Comparison of ENCODE assay signal across 24 cellular contexts in the genomic region with DNA sequence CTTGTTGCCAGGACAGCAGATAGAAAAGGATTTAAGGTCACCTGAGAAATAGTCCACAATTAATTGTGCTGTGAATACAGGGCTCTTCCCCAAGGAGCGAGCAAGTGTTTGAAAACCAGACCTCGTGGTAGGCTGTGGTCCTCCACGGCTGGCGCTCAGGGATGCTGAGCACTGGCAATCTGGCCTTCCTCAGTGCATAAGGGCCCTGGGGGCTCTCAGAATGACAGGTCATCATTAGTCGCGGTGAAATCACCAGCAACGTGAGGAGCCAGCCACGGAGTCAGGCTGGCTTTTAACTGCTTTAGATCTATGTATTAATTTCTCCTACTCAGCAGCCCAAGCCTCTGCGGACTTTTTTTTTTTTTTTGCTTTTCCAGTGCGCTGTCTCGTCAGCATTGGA.
DNase-seq lines count a peak whose midpoint lies in the region; ATAC-seq and TF ChIP-seq lines count a peak whose summit lies in the region.
"Had no signal": no experiment of that assay in that cellular context is flagged by ENCODE, and none has a peak within 500 bp of the region (broad histone marks: within the 10 kb centered on the region; RNA-seq: fewer than 3 reads in every experiment).

No MANE protein-coding gene starts in this region.

- no peaks in the 10 kb centered on the region for H3K27me3 ChIP-seq in mammary epithelial cell (ENCODE audit: insufficient read depth, low read length)
- H3K27me3 ChIP-seq: BLaER1, colonic mucosa, heart right ventricle, pancreas, tibial nerve had no signal

- CTCF ChIA-PET in mammary epithelial cell (lab: Charles Lee; ENCODE audit: low non-redundant PET): no interaction called here

- dilution Hi-C loops in mammary epithelial cell (cut with HindIII; ENCODE audit: low sequenced_read_pairs): no loop called here

- H3K9me3 Mint-ChIP-seq in nephron progenitor cell: peaks cover 23% of the 10 kb centered on the region
- peaks cover 4% of the 10 kb centered on the region for H3K9me3 Mint-ChIP-seq in activated T-helper 17 cell treated with anti-CD3 and anti-CD28 coated beads, Interleukin-2, amount 50 U/mL, for 72 hours
- H3K9me3 Mint-ChIP-seq: activated naive CD4-positive, alpha-beta T cell treated with anti-CD3 and anti-CD28 coated beads, Interleukin-2, amount 50 U/mL, for 24 hours; activated T-cell treated with anti-CD3 and anti-CD28 coated beads, Interleukin-2, amount 50 U/mL, for 72 hours had no signal

- peaks cover 26% of the 10 kb centered on the region for H3K36me3 Mint-ChIP-seq in nephron progenitor cell (ENCODE audit: low read depth)
- H3K36me3 Mint-ChIP-seq in activated T-helper 17 cell treated with anti-CD3 and anti-CD28 coated beads, Interleukin-2, amount 50 U/mL, for 72 hours (ENCODE audit: low read depth): no peaks in the 10 kb centered on the region
- H3K36me3 Mint-ChIP-seq: activated naive CD4-positive, alpha-beta T cell treated with anti-CD3 and anti-CD28 coated beads, Interleukin-2, amount 50 U/mL, for 24 hours; IgD-negative memory B cell; immature natural killer cell had no signal

- no peak overlapping the region for H2AFZ ChIP-seq in mammary epithelial cell (ENCODE audit: low read depth, low read length)

- H3K36me3 ChIP-seq in mammary epithelial cell (ENCODE audit: insufficient read depth, low read length): no peaks in the 10 kb centered on the region
- H3K36me3 ChIP-seq: BLaER1, colonic mucosa, heart right ventricle, pancreas, tibial nerve had no signal

- intact Hi-C loops in mammary epithelial cell (cut with micrococcal nuclease): loop anchor here (10.0 kb wide), 1 partner anchor 219 kb away; no protein-coding TSS in a partner anchor

- H3K27ac ChIP-seq in mammary epithelial cell (ENCODE audit: insufficient read depth, low read depth, low read length): no peak overlapping the region
- H3K27ac ChIP-seq: 22Rv1, BLaER1, colonic mucosa, pancreas, tibial nerve had no signal

- in situ Hi-C loops in mammary epithelial cell (cut with MboI; ENCODE audit: low sequenced_read_pairs in 2 of 2): no loop called here

- TF ChIP-seq CTCF in mammary epithelial cell (conservative IDR thresholded peaks at IDR 0.05 in 1 of 2, IDR thresholded peaks at IDR 0.05 in 1 of 2; ENCODE audit: extremely low read depth in 1 of 2, insufficient read depth in 1 of 2, low read depth in 1 of 2, low read length in 2 of 2): no peak
- TF ChIP-seq CTCF in nephron progenitor cell (IDR thresholded peaks at IDR 0.05): no peak

- H3K79me2 ChIP-seq in mammary epithelial cell (ENCODE audit: insufficient read depth, low read length): peaks cover 35% of the 10 kb centered on the region

- BruUV-seq in mammary epithelial cell (replicated peaks; lab: Mats Ljungman, UMichigan): no TSS peak

- no peak overlapping the region for H3K9ac ChIP-seq in mammary epithelial cell (ENCODE audit: insufficient read depth, low read length)
- H3K9ac ChIP-seq: BLaER1 had no signal

- DNase-seq in DMS 273 (lab: John Stamatoyannopoulos, UW; ENCODE audit: unreplicated experiment): peak; percentile 19
- no peak for DNase-seq in DMS 273 treated with DMSO at 0.1 percent for 48 hours (lab: John Stamatoyannopoulos, UW)
- peak; percentile 78 for DNase-seq in NCI-H69 (lab: John Stamatoyannopoulos, UW)
- DNase-seq in mammary epithelial cell: peak; percentile 62
- no peak for DNase-seq in nephron progenitor cell
- no peak for DNase-seq in KG1 (lab: John Stamatoyannopoulos, UW)
- no peak for DNase-seq in 8988T
- DNase-seq: activated T-cell treated with anti-CD3 and anti-CD28 coated beads, Interleukin-2, amount 50 U/mL, for 72 hours; colonic mucosa; endodermal cell; H7; heart right ventricle; immature natural killer cell; NCI-H2107; NCI-H82; OCI-M1; pancreas; stimulated activated naive CD8-positive, alpha-beta T cell treated with anti-CD3 and anti-CD28 coated beads, Interleukin-15, Interleukin-2, amounts not matched to agents 100 U/mL and 50 U/mL, for 24 hours had no signal

- H3K4me1 Mint-ChIP-seq in nephron progenitor cell: peaks cover 59% of the 10 kb centered on the region
- H3K4me1 Mint-ChIP-seq in activated T-helper 17 cell treated with anti-CD3 and anti-CD28 coated beads, Interleukin-2, amount 50 U/mL, for 72 hours: no peaks in the 10 kb centered on the region
- H3K4me1 Mint-ChIP-seq: activated naive CD4-positive, alpha-beta T cell treated with anti-CD3 and anti-CD28 coated beads, Interleukin-2, amount 50 U/mL, for 24 hours; IgD-negative memory B cell; immature natural killer cell had no signal

- no peak for ATAC-seq in activated T-helper 17 cell treated with anti-CD3 and anti-CD28 coated beads, Interleukin-2, amount 50 U/mL, for 72 hours (replicated peaks)
- ATAC-seq: activated T-cell treated with anti-CD3 and anti-CD28 coated beads, Interleukin-2, amount 50 U/mL, for 72 hours; pancreas; stimulated activated naive CD8-positive, alpha-beta T cell treated with anti-CD3 and anti-CD28 coated beads, Interleukin-15, Interleukin-2, amounts not matched to agents 100 U/mL and 50 U/mL, for 24 hours had no signal

- no peak overlapping the region for H3K4me3 ChIP-seq in mammary epithelial cell (replicated peaks in 1 of 3; ENCODE audit: insufficient read depth in 1 of 3, low read depth in 2 of 3, low read length in 3 of 3)
- H3K4me3 ChIP-seq: BLaER1, colonic mucosa, heart right ventricle, pancreas, tibial nerve had no signal

- H3K4me1 ChIP-seq in mammary epithelial cell (ENCODE audit: insufficient read depth, low read length): peaks cover 27% of the 10 kb centered on the region
- H3K4me1 ChIP-seq: colonic mucosa, pancreas had no signal

- no peak overlapping the region for H3K4me2 ChIP-seq in mammary epithelial cell (ENCODE audit: insufficient read depth, low read depth, low read length)
- H3K4me2 ChIP-seq: BLaER1 had no signal

- peaks cover 4% of the 10 kb centered on the region for H3K27me3 Mint-ChIP-seq in nephron progenitor cell (ENCODE audit: low read depth, poor library complexity)
- peaks cover 25% of the 10 kb centered on the region for H3K27me3 Mint-ChIP-seq in activated T-helper 17 cell treated with anti-CD3 and anti-CD28 coated beads, Interleukin-2, amount 50 U/mL, for 72 hours

- H3K9me3 ChIP-seq in mammary epithelial cell (replicated peaks; ENCODE audit: insufficient read depth, low read length): no peaks in the 10 kb centered on the region
- H3K9me3 ChIP-seq: BLaER1, colonic mucosa, heart right ventricle, pancreas, tibial nerve had no signal

- no peaks in the 10 kb centered on the region for H4K20me1 ChIP-seq in mammary epithelial cell (ENCODE audit: insufficient read depth, low read length)
- H4K20me1 ChIP-seq: BLaER1 had no signal

- H3K4me3 Mint-ChIP-seq in nephron progenitor cell: no peak overlapping the region
- no peak overlapping the region for H3K4me3 Mint-ChIP-seq in activated T-helper 17 cell treated with anti-CD3 and anti-CD28 coated beads, Interleukin-2, amount 50 U/mL, for 72 hours
- H3K4me3 Mint-ChIP-seq: activated naive CD4-positive, alpha-beta T cell treated with anti-CD3 and anti-CD28 coated beads, Interleukin-2, amount 50 U/mL, for 24 hours; activated T-cell treated with anti-CD3 and anti-CD28 coated beads, Interleukin-2, amount 50 U/mL, for 72 hours; endodermal cell; IgD-negative memory B cell; immature natural killer cell had no signal

- WGBS in mammary epithelial cell (ENCODE audit: low coverage, missing lambda C conversion rate): 51% methylated on average over 11 of the region's 11 CpGs

- peak overlapping the region; percentile 46 for H3K27ac Mint-ChIP-seq in nephron progenitor cell
- H3K27ac Mint-ChIP-seq in activated T-helper 17 cell treated with anti-CD3 and anti-CD28 coated beads, Interleukin-2, amount 50 U/mL, for 72 hours: no peak overlapping the region
- H3K27ac Mint-ChIP-seq: activated naive CD4-positive, alpha-beta T cell treated with anti-CD3 and anti-CD28 coated beads, Interleukin-2, amount 50 U/mL, for 24 hours; activated T-cell treated with anti-CD3 and anti-CD28 coated beads, Interleukin-2, amount 50 U/mL, for 72 hours; endodermal cell; IgD-negative memory B cell; immature natural killer cell had no signal

Comparison
In these comparisons a context has a peak if more than half of its experiments do, and no peak if none do; other contexts are left out.
1. DNase-seq: peak in DMS 273 (single experiment), NCI-H69 (single experiment) and mammary epithelial cell (single experiment); none in DMS 273 treated with DMSO at 0.1 percent for 48 hours (single experiment), nephron progenitor cell (single experiment), KG1 (single experiment) and 8988T (single experiment).